8 cellular contexts compared by ENCODE assay signal in genomic region chrX:32246675-32247074, GRCh38.
DNase-seq lines count a peak whose midpoint lies in the region; ATAC-seq, FAIRE-seq and TF ChIP-seq lines count a peak whose summit lies in the region.
"Not testable (repeated sequence)": the region's sequence is repeated elsewhere in the genome, so short reads cannot be mapped to it uniquely, and the experiment has no call there.

No MANE protein-coding gene starts in this region.

- 0% methylated on average over 4 of the region's 4 CpGs for WGBS in HepG2 (ENCODE audit: low lambda C conversion rate)
- 40 to 67% methylated on average over 2 to 3 of the region's 4 CpGs for WGBS in testis, 2 donors

- intact Hi-C loops in activated naive CD4-positive, alpha-beta T cell treated with anti-CD3 and anti-CD28 coated beads for 36 hours (cut with micrococcal nuclease); HepG2 (cut with micrococcal nuclease; ENCODE audit: unreplicated experiment); testis (cut with DNase I; ENCODE audit: low total_unique reads): not testable (repeated sequence)

- not testable (repeated sequence) for TF ChIP-seq EP300 in HepG2 (IDR thresholded peaks at IDR 0.05; ENCODE audit: low read depth in 2 of 2, low read length in 2 of 2); HepG2 (CRISPR knock-in tag; IDR thresholded peaks at IDR 0.05; ENCODE audit: borderline replicate concordance)

- in situ Hi-C loops in HepG2 (cut with HindIII; ENCODE audit: extremely low pct_ligation_motif_present, low pct_unique_long_range_greater_than_20kb): not testable (repeated sequence)

- not testable (repeated sequence) for H3K79me2 ChIP-seq in DND-41 (ENCODE audit: insufficient read depth, low read length); HepG2 (ENCODE audit: insufficient read depth, low read length)

- CTCF ChIA-PET in activated naive CD4-positive, alpha-beta T cell treated with anti-CD3 and anti-CD28 coated beads for 36 hours (lab: Charles Lee); HepG2 (lab: Yijun Ruan, JAX; ENCODE audit: low intra/inter-chr PET ratio, low total read pairs): not testable (repeated sequence)

- H3K4me2 ChIP-seq in DND-41 (ENCODE audit: insufficient read depth, low read length); HepG2 (ENCODE audit: low read depth, low read length): not testable (repeated sequence)

- DNase-seq in DND-41; GM19239 (ENCODE audit: insufficient read length, low spot score): not testable (repeated sequence)
- peak; percentile 15 for DNase-seq in Jurkat, Clone E6-1 (ENCODE audit: low read depth, low spot score)
- peak; percentile 0 for DNase-seq in NCI-H82 treated with DMSO at 0.1 percent for 48 hours (lab: John Stamatoyannopoulos, UW; ENCODE audit: unreplicated experiment)
- DNase-seq in activated naive CD4-positive, alpha-beta T cell treated with anti-CD3 and anti-CD28 coated beads for 36 hours: peak; percentile 5
- DNase-seq in fibroblast of mammary gland (ENCODE audit: low read depth): peak; percentile 0
- DNase-seq in HepG2 (ENCODE audit: low spot score): peak; percentile 7
- peak; percentile 25 for DNase-seq in testis

- H4K20me1 ChIP-seq in DND-41 (ENCODE audit: insufficient read depth, low read length); HepG2 (ENCODE audit: insufficient read depth, low read length): not testable (repeated sequence)

- H3K4me1 ChIP-seq in DND-41 (ENCODE audit: insufficient read depth, low read length); HepG2 (ENCODE audit: insufficient read depth, low read length); testis: not testable (repeated sequence)

- H2AFZ ChIP-seq in DND-41 (ENCODE audit: low read depth, low read length); HepG2 (ENCODE audit: low read length): not testable (repeated sequence)

- not testable (repeated sequence) for H3K27me3 ChIP-seq in DND-41 (ENCODE audit: insufficient read depth, low read length, poor library complexity); HepG2 (ENCODE audit: control insufficient read depth in 1 of 2, insufficient read depth in 2 of 2, low read length in 2 of 2); testis

- ATAC-seq in DND-41 (ENCODE audit: insufficient read depth, low read depth); HepG2: not testable (repeated sequence)

- TF ChIP-seq RAD21 in HepG2 (CRISPR knock-in tag; IDR thresholded peaks at IDR 0.05): not testable (repeated sequence)

- H3K36me3 Mint-ChIP-seq in activated naive CD4-positive, alpha-beta T cell treated with anti-CD3 and anti-CD28 coated beads for 36 hours (ENCODE audit: low read depth): not testable (repeated sequence)

- H3K27me3 Mint-ChIP-seq in activated naive CD4-positive, alpha-beta T cell treated with anti-CD3 and anti-CD28 coated beads for 36 hours (ENCODE audit: low read depth): not testable (repeated sequence)

- H3K4me3 ChIP-seq in DND-41 (ENCODE audit: low read depth in 1 of 2, low read length in 2 of 2); Jurkat, Clone E6-1 (ENCODE audit: low read length); fibroblast of mammary gland (ENCODE audit: control insufficient read depth, low read depth, low read length); HepG2 (replicated peaks in 1 of 3; ENCODE audit: insufficient read depth in 1 of 3, low read depth in 2 of 3, low read length in 3 of 3); testis: not testable (repeated sequence)

- H3K27ac ChIP-seq in DND-41 (ENCODE audit: low read length); HepG2 (ENCODE audit: extremely low read length, insufficient read depth, low read length); testis: not testable (repeated sequence)

- H3K4me3 Mint-ChIP-seq in activated naive CD4-positive, alpha-beta T cell treated with anti-CD3 and anti-CD28 coated beads for 36 hours: not testable (repeated sequence)

- peak; percentile 37 for TF ChIP-seq CTCF in DND-41 (IDR thresholded peaks at IDR 0.05; ENCODE audit: borderline replicate concordance, extremely low read depth, low read length, poor library complexity, severe bottlenecking)
- TF ChIP-seq CTCF in fibroblast of mammary gland (conservative IDR thresholded peaks at IDR 0.05; ENCODE audit: control insufficient read depth, insufficient read depth, low read depth, low read length): peak; percentile 18
- peak; percentile 57 for TF ChIP-seq CTCF in HepG2 (CRISPR knock-in tag; IDR thresholded peaks at IDR 0.05)
- TF ChIP-seq CTCF in testis (IDR thresholded peaks at IDR 0.05): peak in 1 of 3 experiments; percentile 21

- not testable (repeated sequence) for H3K9me3 ChIP-seq in DND-41 (ENCODE audit: insufficient read depth, low read length, severe bottlenecking); HepG2 (ENCODE audit: low read length); testis

- BruUV-seq in HepG2 (replicated peaks; lab: Mats Ljungman, UMichigan): not testable (repeated sequence)

- not testable (repeated sequence) for TF ChIP-seq POLR2A in HepG2 (IDR thresholded peaks at IDR 0.05; ENCODE audit: insufficient read depth in 1 of 2, low read depth in 2 of 2, low read length in 2 of 2); testis (IDR thresholded peaks at IDR 0.05)

- not testable (repeated sequence) for H3K36me3 ChIP-seq in DND-41 (ENCODE audit: insufficient read depth, low read length); HepG2 (replicated peaks in 1 of 2; ENCODE audit: control insufficient read depth in 1 of 2, insufficient read depth in 2 of 2, low read length in 2 of 2); testis (ENCODE audit: low read depth, missing control alignments)

- H3K4me1 Mint-ChIP-seq in activated naive CD4-positive, alpha-beta T cell treated with anti-CD3 and anti-CD28 coated beads for 36 hours (ENCODE audit: low read depth): not testable (repeated sequence)

- H3K9me3 Mint-ChIP-seq in activated naive CD4-positive, alpha-beta T cell treated with anti-CD3 and anti-CD28 coated beads for 36 hours: not testable (repeated sequence)

- FAIRE-seq in GM19239 (lab: Jason Lieb, UNC): peak; percentile 40
- FAIRE-seq in HepG2 (lab: Jason Lieb, UNC): not testable (repeated sequence)

- POLR2A ChIA-PET in HepG2 (lab: Yijun Ruan, JAX): not testable (repeated sequence)

- not testable (repeated sequence) for H3K27ac Mint-ChIP-seq in activated naive CD4-positive, alpha-beta T cell treated with anti-CD3 and anti-CD28 coated beads for 36 hours

- H3K9ac ChIP-seq in DND-41 (ENCODE audit: low read depth, low read length); HepG2 (ENCODE audit: insufficient read depth, low read depth, low read length): not testable (repeated sequence)

TF ChIP-seq in HepG2, 621 proteins besides CTCF, POLR2A, EP300 and RAD21:
- peak; percentile 18; the same call in 1 of the 2 replicates for TF ChIP-seq STAG1 (CRISPR knock-in tag; IDR thresholded peaks at IDR 0.05)
